Comparison of ENCODE assay signal across 11 cellular contexts in the genomic region with DNA sequence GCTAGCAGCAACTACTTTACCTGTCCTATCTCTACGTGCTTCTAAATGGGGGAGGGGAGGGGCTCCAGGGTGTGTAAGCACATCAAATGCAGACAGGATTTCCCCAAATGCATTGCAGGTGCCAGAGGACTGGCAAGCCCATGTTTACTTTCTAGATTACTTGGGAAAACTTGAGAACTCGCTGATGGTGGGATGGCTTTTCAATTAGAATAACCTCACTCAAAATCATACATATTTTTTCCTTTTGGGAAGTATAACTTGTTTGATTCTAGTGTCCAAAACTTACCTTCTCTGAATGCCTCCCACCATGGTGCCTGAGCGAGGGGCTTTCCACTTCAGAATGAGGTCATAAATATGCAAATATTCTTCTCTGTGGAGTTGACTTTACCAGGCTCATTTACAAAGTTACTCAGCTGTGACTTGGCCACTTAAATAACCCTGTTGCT.
DNase-seq lines count a peak whose midpoint lies in the region; ATAC-seq and TF ChIP-seq lines count a peak whose summit lies in the region.
"Had no signal": no experiment of that assay in that cellular context is flagged by ENCODE, and none has a peak within 500 bp of the region (broad histone marks: within the 10 kb centered on the region; RNA-seq: fewer than 3 reads in every experiment).

No MANE protein-coding gene starts in this region.

- ATAC-seq in GM18870 (IDR thresholded peaks at IDR 0.05; ENCODE audit: unreplicated experiment) (peak; percentile 95), GM21786 (IDR thresholded peaks at IDR 0.05; ENCODE audit: unreplicated experiment) (peak; percentile 94), HG03378 (IDR thresholded peaks at IDR 0.05; ENCODE audit: unreplicated experiment) (peak; percentile 99), heart right ventricle (no peak), gastroesophageal sphincter (no peak)
- ATAC-seq: activated naive CD8-positive, alpha-beta T cell treated with anti-CD3 and anti-CD28 coated beads, Interleukin-2, amount 50 U/mL, for 24 hours; sciatic nerve had no signal

- TF ChIP-seq EP300 in gastroesophageal sphincter (IDR thresholded peaks at IDR 0.05), result no peak

- no peaks in the 10 kb centered on the region for H3K36me3 ChIP-seq in iPS-18a (ENCODE audit: control insufficient read depth, low read depth, low read length)
- H3K36me3 ChIP-seq in heart right ventricle, result no peaks in the 10 kb centered on the region
- no peaks in the 10 kb centered on the region for H3K36me3 ChIP-seq in gastroesophageal sphincter

- intact Hi-C loops in heart right ventricle (cut with DNase I), result loop anchor here in 3 of 10 donors (5.0 to 10.0 kb wide), 2 partner anchors 147 to 320 kb away; no protein-coding TSS in a partner anchor

- H3K9me3 ChIP-seq in iPS-18a (ENCODE audit: control insufficient read depth, low read depth, low read length) (no peaks in the 10 kb centered on the region), heart right ventricle (peaks cover 0 to 4% (median 0%) of the 10 kb centered on the region in 11 donors), gastroesophageal sphincter (no peaks in the 10 kb centered on the region)

- DNase-seq in iPS-NIHi11 (ENCODE audit: low spot score) (no peak), heart right ventricle (no peak)
- no peak for DNase-seq in activated CD8-positive, alpha-beta memory T cell treated with anti-CD3 and anti-CD28 coated beads, Interleukin-2, amount 50 U/mL, for 48 hours
- DNase-seq: activated naive CD8-positive, alpha-beta T cell treated with anti-CD3 and anti-CD28 coated beads, Interleukin-2, amount 50 U/mL, for 24 hours; Calu3 had no signal

- H3K9ac ChIP-seq in iPS-18a (ENCODE audit: low read length), result peak overlapping the region; percentile 38

- WGBS in heart right ventricle, 2 donors, result 74 to 83% methylated on average over 3 of the region's 3 CpGs
- 87 to 100% methylated on average over 1 to 3 of the region's 3 CpGs for WGBS in gastroesophageal sphincter (ENCODE audit: low coverage in 1 of 2), 2 donors

- no peaks in the 10 kb centered on the region for H3K27me3 ChIP-seq in iPS-18a (ENCODE audit: control insufficient read depth, insufficient read depth, low read length)
- no peaks in the 10 kb centered on the region for H3K27me3 ChIP-seq in heart right ventricle
- no peaks in the 10 kb centered on the region for H3K27me3 ChIP-seq in gastroesophageal sphincter

- H3K27ac ChIP-seq in iPS-18a (ENCODE audit: low read length), result peak overlapping the region; percentile 22
- H3K27ac ChIP-seq in heart right ventricle, result no peak overlapping the region
- no peak overlapping the region for H3K27ac ChIP-seq in gastroesophageal sphincter

- H3K4me1 ChIP-seq in iPS-18a (ENCODE audit: control insufficient read depth, low read depth, low read length) (peaks cover 30% of the 10 kb centered on the region), heart right ventricle (peaks cover 0 to 15% (median 0%) of the 10 kb centered on the region in 9 donors), gastroesophageal sphincter (peaks cover 0 to 29% (median 0%) of the 10 kb centered on the region in 3 donors)

- TF ChIP-seq POLR2A in gastroesophageal sphincter (IDR thresholded peaks at IDR 0.05), result no peak

- H3K4me3 ChIP-seq in iPS-18a (ENCODE audit: low read length), result no peak overlapping the region
- H3K4me3 ChIP-seq in heart right ventricle, result no peak overlapping the region
- no peak overlapping the region for H3K4me3 ChIP-seq in gastroesophageal sphincter

- no peak for TF ChIP-seq CTCF in heart right ventricle (IDR thresholded peaks at IDR 0.05)
- TF ChIP-seq CTCF in gastroesophageal sphincter (IDR thresholded peaks at IDR 0.05), result no peak

Comparison
In these comparisons a context has a peak if more than half of its experiments do, and no peak if none do; other contexts are left out.
1. ATAC-seq: peak in GM18870 (single experiment), GM21786 (single experiment) and HG03378 (single experiment); none in heart right ventricle (0 of 8) and gastroesophageal sphincter (single experiment).